In the genomic region with DNA sequence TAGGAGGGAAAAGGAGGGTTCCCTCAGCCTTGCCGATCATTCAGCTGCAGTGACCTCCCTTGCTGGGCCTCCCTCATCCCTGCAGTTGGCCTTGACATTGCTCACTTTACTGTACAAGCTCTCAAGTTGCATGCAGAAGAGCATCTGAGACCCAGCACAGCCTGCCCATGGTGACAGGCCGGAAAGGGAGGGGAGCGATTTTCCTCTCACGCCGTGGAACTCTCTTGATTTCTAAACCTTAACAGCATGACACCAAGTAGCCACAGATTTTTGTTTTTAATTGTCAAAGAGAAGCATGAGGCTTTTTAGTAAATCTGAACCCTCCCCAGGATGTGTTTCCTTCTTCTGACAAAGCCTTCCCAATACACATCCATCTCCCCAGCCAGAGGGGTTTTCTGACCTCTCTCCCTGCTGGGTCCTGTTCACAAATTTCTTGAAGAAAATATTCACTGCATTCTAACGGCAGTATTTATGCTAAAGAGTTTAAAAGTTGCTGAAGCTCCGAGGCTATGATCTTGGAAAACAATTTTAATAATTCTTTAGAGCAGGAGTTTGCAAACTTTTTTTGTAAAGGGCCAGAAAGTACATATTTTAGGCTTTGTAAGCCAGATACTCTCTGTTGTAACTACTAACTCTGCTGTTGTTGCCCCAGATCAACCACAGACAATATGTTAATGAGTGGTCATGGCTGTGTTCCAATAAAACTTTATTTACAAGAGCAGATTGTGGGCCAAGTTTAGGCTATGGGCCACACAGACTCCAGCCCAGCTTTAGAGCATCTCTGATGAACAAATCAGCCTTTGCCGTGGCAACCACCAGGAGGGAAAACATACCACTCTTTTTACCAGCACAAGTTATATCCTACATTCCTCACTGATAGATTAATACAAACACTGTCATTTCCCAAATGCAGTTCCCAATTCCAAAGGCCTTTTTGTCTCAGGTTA, we compare ENCODE assay signal across 16 cellular contexts. TPM values are rescaled to one million over a fixed set of nuclear protein-coding genes. Genes with fewer than 3 reads are reported as not detected.
DNase-seq lines count a peak whose midpoint lies in the region; ATAC-seq and TF ChIP-seq lines count a peak whose summit lies in the region.
"Had no signal": no experiment of that assay in that cellular context is flagged by ENCODE, and none has a peak within 500 bp of the region (broad histone marks: within the 10 kb centered on the region; RNA-seq: fewer than 3 reads in every experiment).

No MANE protein-coding gene starts in this region.

- H3K27me3 ChIP-seq in ascending aorta: no peaks in the 10 kb centered on the region
- H3K27me3 ChIP-seq: BE2C, esophagus squamous epithelium had no signal

- no peak for ATAC-seq in HG03521 (IDR thresholded peaks at IDR 0.05; ENCODE audit: unreplicated experiment)
- ATAC-seq in HG03354 (IDR thresholded peaks at IDR 0.05; ENCODE audit: poor library complexity, severe bottlenecking, unreplicated experiment): no peak
- ATAC-seq: Right ventricle myocardium inferior had no signal

- intact Hi-C loops in ascending aorta (cut with DNase I): no loop called here

- no peaks in the 10 kb centered on the region for H3K9me3 ChIP-seq in ascending aorta
- H3K9me3 ChIP-seq: BE2C, esophagus squamous epithelium had no signal

- H3K4me1 ChIP-seq in ascending aorta: peaks cover 8 to 45% of the 10 kb centered on the region in 2 donors
- H3K4me1 ChIP-seq: BE2C had no signal

- peak overlapping the region; percentile 5 to 50 for H3K27ac ChIP-seq in ascending aorta

- H3K4me3 ChIP-seq in ascending aorta: no peak overlapping the region
- H3K4me3 ChIP-seq in fibroblast of villous mesenchyme (ENCODE audit: low read depth, low read length): no peak overlapping the region
- H3K4me3 ChIP-seq: esophagus squamous epithelium had no signal

- H3K36me3 ChIP-seq in ascending aorta: peaks cover 66 to 99% of the 10 kb centered on the region in 2 donors
- H3K36me3 ChIP-seq: BE2C had no signal

- DNase-seq in GM03348 (ENCODE audit: low spot score) (peak; percentile 49), ascending aorta (ENCODE audit: low spot score in 2 of 2) (no peak), fibroblast of villous mesenchyme (ENCODE audit: low read depth) (peak; percentile 62), retina (peak; percentile 27), NCI-H2081 treated with DMSO at 0.1 percent for 48 hours (lab: John Stamatoyannopoulos, UW) (no peak), NCI-H446 treated with DMSO at 0.1 percent for 48 hours (lab: John Stamatoyannopoulos, UW) (no peak)
- DNase-seq: activated CD4-positive, alpha-beta T cell treated with anti-CD3 and anti-CD28 coated beads for 4 hours; activated T-cell treated with anti-CD3 and anti-CD28 coated beads, Interleukin-2, amount 50 U/mL, for 1 hour; BE2C; esophagus squamous epithelium; NCI-H1105; NK-92 treated with Interleukin-12 subunit alpha and Interleukin-12 subunit beta, amount 100 ng/mL, for 24 hours; posterior cingulate gyrus had no signal

- no peak for TF ChIP-seq CTCF in ascending aorta (IDR thresholded peaks at IDR 0.05)
- TF ChIP-seq CTCF in fibroblast of villous mesenchyme (IDR thresholded peaks at IDR 0.05; ENCODE audit: insufficient read depth, low read depth, low read length): no peak

RNA-seq across cellular contexts. Expression of a gene that starts 34.8 kb away (rescaled TPM):
- total RNA-seq in ascending aorta (634 TPM), fibroblast of villous mesenchyme (95.0 and 170 TPM in 2 replicates)

Comparison
In these comparisons a context has a peak if more than half of its experiments do, and no peak if none do; other contexts are left out.
1. DNase-seq: peak in GM03348 (single experiment), fibroblast of villous mesenchyme (single experiment) and retina (single experiment); none in ascending aorta (0 of 2), NCI-H2081 treated with DMSO at 0.1 percent for 48 hours (single experiment) and NCI-H446 treated with DMSO at 0.1 percent for 48 hours (single experiment).